ENCODE assay signal across 27 cellular contexts in genomic region chr14:86604546-86604945, GRCh38.
DNase-seq lines count a peak whose midpoint lies in the region; ATAC-seq, FAIRE-seq and TF ChIP-seq lines count a peak whose summit lies in the region.
"Had no signal": no experiment of that assay in that cellular context is flagged by ENCODE, and none has a peak within 500 bp of the region (broad histone marks: within the 10 kb centered on the region; RNA-seq: fewer than 3 reads in every experiment).

No MANE protein-coding gene starts in this region.

- no peak overlapping the region for H4K8ac ChIP-seq in trophoblast cell (ENCODE audit: low read depth, low read length)

- H3K9me3 ChIP-seq in MM.1S (replicated peaks; ENCODE audit: insufficient read depth, low read length) (no peaks in the 10 kb centered on the region), trophoblast cell (ENCODE audit: insufficient read depth, low read depth, low read length) (no peaks in the 10 kb centered on the region)
- H3K9me3 ChIP-seq: esophagus squamous epithelium, psoas muscle, uterus had no signal

- no peak overlapping the region for H3K4me3 ChIP-seq in MM.1S (ENCODE audit: low read length)
- no peak overlapping the region for H3K4me3 ChIP-seq in astrocyte of the spinal cord (ENCODE audit: low read depth, low read length)
- H3K4me3 ChIP-seq in trophoblast cell (ENCODE audit: low read depth, low read length) = no peak overlapping the region
- H3K4me3 ChIP-seq: cardiac muscle cell, esophagus squamous epithelium, psoas muscle, uterus had no signal

- H3K79me1 ChIP-seq in trophoblast cell (ENCODE audit: low read length) = no peaks in the 10 kb centered on the region

- H2BK12ac ChIP-seq in trophoblast cell (ENCODE audit: low read length) = no peak overlapping the region

- DNase-seq in EH (ENCODE audit: low read depth) (peak; percentile 23), MM.1S (peak; percentile 11), astrocyte of the spinal cord (ENCODE audit: low read depth, low spot score) (peak; percentile 1), renal cortical epithelial cell (ENCODE audit: low read depth) (peak; percentile 6), NCI-H1105 treated with DMSO at 0.1 percent for 48 hours (lab: John Stamatoyannopoulos, UW) (no peak), trophoblast cell (no peak), HTR-8/SVneo (ENCODE audit: insufficient read length, low spot score) (no peak)
- DNase-seq: activated CD4-positive, alpha-beta memory T cell treated with anti-CD3 and anti-CD28 coated beads, Interleukin-2, amount 10 ng/mL, durations not matched to agents 7 days and 5 days; activated CD4-positive, alpha-beta T cell treated with anti-CD3 and anti-CD28 coated beads for 1 hour; activated CD8-positive, alpha-beta memory T cell treated with anti-CD3 and anti-CD28 coated beads, Interleukin-2, amount 50 U/mL, for 48 hours; endodermal cell; esophagus squamous epithelium; left ventricle myocardium superior; naive thymus-derived CD4-positive, alpha-beta T cell; NCI-H1048; NCI-H187 treated with DMSO at 0.1 percent for 48 hours; NCI-H2171 treated with DMSO at 0.1 percent for 48 hours; NCI-H524; nucleus accumbens; psoas muscle; RPMI8226; stimulated activated naive CD4-positive, alpha-beta T cell treated with Interleukin-2 at 50 U/mL for 16 hours; uterus had no signal

- H3F3A ChIP-seq in MM.1S (ENCODE audit: insufficient read depth, low read length) = no peaks in the 10 kb centered on the region

- H4K91ac ChIP-seq in trophoblast cell (ENCODE audit: low read depth, low read length) = no peak overlapping the region

- H3K36me3 ChIP-seq in MM.1S (replicated peaks; ENCODE audit: insufficient read depth, low read length) (no peaks in the 10 kb centered on the region), trophoblast cell (ENCODE audit: control insufficient read depth in 1 of 2, insufficient read depth in 2 of 2, low read length in 2 of 2) (no peaks in the 10 kb centered on the region)
- H3K36me3 ChIP-seq: cardiac muscle cell, esophagus squamous epithelium, uterus had no signal

- in situ Hi-C loops in astrocyte of the spinal cord (cut with HindIII; ENCODE audit: low sequenced_read_pairs) = no loop called here

- no peak overlapping the region for H2AK5ac ChIP-seq in trophoblast cell (ENCODE audit: low read length)

- no peak overlapping the region for H2BK120ac ChIP-seq in trophoblast cell (ENCODE audit: insufficient read depth, low read length, poor library complexity)

- H3K18ac ChIP-seq in trophoblast cell (ENCODE audit: low read length) = no peak overlapping the region

- H3K27ac ChIP-seq in MM.1S (ENCODE audit: low read length) (no peak overlapping the region), trophoblast cell (ENCODE audit: low read depth, low read length) (no peak overlapping the region)
- H3K27ac ChIP-seq: cardiac muscle cell, esophagus squamous epithelium, psoas muscle, uterus had no signal

- H3K4me2 ChIP-seq in MM.1S (ENCODE audit: low read depth, low read length) = no peak overlapping the region
- no peak overlapping the region for H3K4me2 ChIP-seq in trophoblast cell (ENCODE audit: low read length)

- H2AFZ ChIP-seq in MM.1S (ENCODE audit: low read length) (no peak overlapping the region), trophoblast cell (ENCODE audit: insufficient read depth, low read length, poor library complexity) (no peak overlapping the region)

- no peak overlapping the region for H4K12ac ChIP-seq in trophoblast cell (ENCODE audit: low read depth, low read length)

- H3K14ac ChIP-seq in trophoblast cell (ENCODE audit: low read length) = no peak overlapping the region

- H3K4ac ChIP-seq in trophoblast cell (ENCODE audit: low read depth, low read length) = no peak overlapping the region

- no peaks in the 10 kb centered on the region for H3K27me3 ChIP-seq in MM.1S (replicated peaks; ENCODE audit: insufficient read depth, low read length)
- H3K27me3 ChIP-seq in trophoblast cell (ENCODE audit: insufficient read depth, low read length) = no peaks in the 10 kb centered on the region
- H3K27me3 ChIP-seq: cardiac muscle cell, esophagus squamous epithelium, uterus had no signal

- WGBS in trophoblast cell (ENCODE audit: extremely low coverage, insufficient coverage, insufficient read length) = no CpG with 5 or more reads among the region's 2 CpGs

- ATAC-seq in GM18907 (IDR thresholded peaks at IDR 0.05; ENCODE audit: unreplicated experiment) = no peak
- ATAC-seq: left ventricle myocardium superior; naive thymus-derived CD4-positive, alpha-beta T cell; psoas muscle had no signal

- H3K23ac ChIP-seq in trophoblast cell (ENCODE audit: low read length) = no peak overlapping the region

- no peak for TF ChIP-seq CTCF in MM.1S (IDR thresholded peaks at IDR 0.05; ENCODE audit: low read length)
- TF ChIP-seq CTCF in astrocyte of the spinal cord (IDR thresholded peaks at IDR 0.05; ENCODE audit: low read depth, low read length) = no peak

- no peak overlapping the region for H2BK5ac ChIP-seq in trophoblast cell (ENCODE audit: low read depth, low read length, poor library complexity)

- no peaks in the 10 kb centered on the region for H3K4me1 ChIP-seq in MM.1S (ENCODE audit: low read length)
- no peaks in the 10 kb centered on the region for H3K4me1 ChIP-seq in trophoblast cell (ENCODE audit: control insufficient read depth in 1 of 2, insufficient read depth in 2 of 2, low read length in 2 of 2)
- H3K4me1 ChIP-seq: esophagus squamous epithelium, psoas muscle, uterus had no signal

- no peaks in the 10 kb centered on the region for H3K9me2 ChIP-seq in MM.1S (replicated peaks; ENCODE audit: insufficient read depth, low read length)

- H3K79me2 ChIP-seq in MM.1S (ENCODE audit: low read length) = no peaks in the 10 kb centered on the region
- H3K79me2 ChIP-seq in trophoblast cell (ENCODE audit: control insufficient read depth, insufficient read depth, low read length, poor library complexity) = no peaks in the 10 kb centered on the region

- H3K9ac ChIP-seq in MM.1S (ENCODE audit: low read length) = no peak overlapping the region
- H3K9ac ChIP-seq in trophoblast cell (ENCODE audit: low read length) = no peak overlapping the region

- FAIRE-seq in HTR-8/SVneo (lab: Jason Lieb, UNC) = no peak
- FAIRE-seq: D721Med, H54 had no signal

- H4K20me1 ChIP-seq in MM.1S (ENCODE audit: insufficient read depth, low read length) = no peaks in the 10 kb centered on the region

Comparison
In these comparisons a context has a peak if more than half of its experiments do, and no peak if none do; other contexts are left out.
1. DNase-seq: peak in EH (single experiment), MM.1S (single experiment), astrocyte of the spinal cord (single experiment) and renal cortical epithelial cell (single experiment); none in NCI-H1105 treated with DMSO at 0.1 percent for 48 hours (single experiment), trophoblast cell (0 of 2) and HTR-8/SVneo (single experiment).